Comparison of ENCODE assay signal across 18 cellular contexts in genomic region chr7:130417215-130417614, GRCh38. TPM values are rescaled to one million over a fixed set of nuclear protein-coding genes. Genes with fewer than 3 reads are reported as not detected.
DNase-seq lines count a peak whose midpoint lies in the region; ATAC-seq, FAIRE-seq and TF ChIP-seq lines count a peak whose summit lies in the region.
"Had no signal": no experiment of that assay in that cellular context is flagged by ENCODE, and none has a peak within 500 bp of the region (broad histone marks: within the 10 kb centered on the region; RNA-seq: fewer than 3 reads in every experiment).

No MANE protein-coding gene starts in this region.

- peak overlapping the region in 5 of 7 donors; percentile 8 to 52 (median 36) for H3K4me3 Mint-ChIP-seq in CD8-positive, alpha-beta memory T cell
- H3K4me3 Mint-ChIP-seq in neural progenitor cell: no peak overlapping the region
- H3K4me3 Mint-ChIP-seq: WTC11 had no signal

- no peak for ATAC-seq in K562
- no peak for ATAC-seq in GM19035 (IDR thresholded peaks at IDR 0.05; ENCODE audit: unreplicated experiment)
- no peak for ATAC-seq in HG02840 (IDR thresholded peaks at IDR 0.05; ENCODE audit: low FRiP score, unreplicated experiment)
- no peak for ATAC-seq in GM19455 (IDR thresholded peaks at IDR 0.05; ENCODE audit: unreplicated experiment)
- ATAC-seq: WTC11 had no signal

- no peak for TF ChIP-seq POLR2A in K562 (conservative IDR thresholded peaks at IDR 0.05)

- H2AFZ ChIP-seq in K562 (ENCODE audit: low read depth, low read length) (peak overlapping the region; percentile 28), neural progenitor cell (replicated peaks) (peak overlapping the region; percentile 4)

- TF ChIP-seq RAD21 in K562 (CRISPR knock-in tag; conservative IDR thresholded peaks at IDR 0.05 in 1 of 2, IDR thresholded peaks at IDR 0.05 in 1 of 2): no peak

- H3K4me1 Mint-ChIP-seq in CD8-positive, alpha-beta memory T cell: peaks cover 32 to 63% (median 62%) of the 10 kb centered on the region in 3 donors
- H3K4me1 Mint-ChIP-seq in neural progenitor cell: peaks cover 44% of the 10 kb centered on the region

- no peak for TF ChIP-seq EP300 in K562 (IDR thresholded peaks at IDR 0.05; ENCODE audit: low read length)

- H3K27ac Mint-ChIP-seq in CD8-positive, alpha-beta memory T cell: peak overlapping the region in 6 of 8 donors; percentile 25 to 88 (median 62)
- H3K27ac Mint-ChIP-seq in neural progenitor cell: peak overlapping the region; percentile 20

- no peaks in the 10 kb centered on the region for H3K27me3 ChIP-seq in CD8-positive, alpha-beta memory T cell (ENCODE audit: insufficient read depth, low read length, poor library complexity, severe bottlenecking)
- H3K27me3 ChIP-seq in K562 (ENCODE audit: control insufficient read depth in 2 of 2, insufficient read depth in 2 of 2, low read length in 2 of 2) (peaks cover 4 to 6% of the 10 kb centered on the region in 2 experiments; a peak in 4 of 5 replicates), neural progenitor cell (no peaks in the 10 kb centered on the region)
- H3K27me3 ChIP-seq: cardiac muscle cell had no signal

- WGBS in K562 (ENCODE audit: insufficient coverage, low coverage, missing lambda C conversion rate): 9% methylated on average over 5 of the region's 5 CpGs

- TF ChIP-seq CTCF in K562 (IDR thresholded peaks at IDR 0.05 in 2 of 3, conservative IDR thresholded peaks at IDR 0.05 in 1 of 3; ENCODE audit: insufficient read depth in 2 of 3, low read depth in 1 of 3, low read length in 3 of 3): no peak
- no peak for TF ChIP-seq CTCF in neural progenitor cell (IDR thresholded peaks at IDR 0.05)

- in situ Hi-C loops in K562 (cut with MboI): no loop called here

- H3K4me1 ChIP-seq in CD8-positive, alpha-beta memory T cell (ENCODE audit: insufficient read depth, low read length): peaks cover 63% of the 10 kb centered on the region
- H3K4me1 ChIP-seq in K562 (replicated peaks in 1 of 2; ENCODE audit: control insufficient read depth in 2 of 2, insufficient read depth in 2 of 2, low read length in 2 of 2) (no peaks in the 10 kb centered on the region), neural progenitor cell (peaks cover 36% of the 10 kb centered on the region)

- BruUV-seq in K562 (replicated peaks; lab: Mats Ljungman, UMichigan): no TSS peak

- CTCF ChIA-PET in CD8-positive, alpha-beta memory T cell (lab: Charles Lee): no interaction called here
- CTCF ChIA-PET in K562 (lab: Yijun Ruan, JAX; ENCODE audit: low intra/inter-chr PET ratio): no interaction called here

- FAIRE-seq in K562 (lab: Jason Lieb, UNC): no peak
- FAIRE-seq: urothelium cell line had no signal

- peak in 1 of 5 donors; percentile 63 for DNase-seq in CD8-positive, alpha-beta memory T cell
- peak; percentile 5 for DNase-seq in OCI-M1 (lab: John Stamatoyannopoulos, UW)
- DNase-seq in K562 (ENCODE audit: extremely low read depth in 1 of 4, low spot score in 3 of 4): no peak
- no peak for DNase-seq in neural progenitor cell (ENCODE audit: low spot score)
- no peak for DNase-seq in COLO668 (lab: John Stamatoyannopoulos, UW; ENCODE audit: unreplicated experiment)
- DNase-seq: activated effector memory CD4-positive, alpha-beta T cell treated with Interleukin-2 at 50 U/mL for 16 hours; AML-193; NCI-H1048; stimulated activated CD4-positive, alpha-beta T cell treated with anti-CD3 and anti-CD28 coated beads, Interleukin-1b, Interleukin-23, amount 100 ng/mL, for 48 hours had no signal

- H3K79me2 ChIP-seq in K562 (ENCODE audit: control insufficient read depth, insufficient read depth, low read length): no peaks in the 10 kb centered on the region
- no peaks in the 10 kb centered on the region for H3K79me2 ChIP-seq in neural progenitor cell (ENCODE audit: low read depth)

- no peaks in the 10 kb centered on the region for H3K9me1 ChIP-seq in K562 (ENCODE audit: control insufficient read depth, insufficient read depth, low read length)

- POLR2A ChIA-PET in CD8-positive, alpha-beta memory T cell (lab: Charles Lee): no interaction called here
- POLR2A ChIA-PET in K562 (lab: Yijun Ruan, JAX): interaction anchor here (1.1 kb wide), 2 partner anchors 21 to 36 kb away, joined by 3 read pairs; no protein-coding TSS in a partner anchor

- no peaks in the 10 kb centered on the region for H3K36me3 Mint-ChIP-seq in CD8-positive, alpha-beta memory T cell
- H3K36me3 Mint-ChIP-seq in neural progenitor cell: peaks cover 5% of the 10 kb centered on the region
- H3K36me3 Mint-ChIP-seq: WTC11 had no signal

- H3K9ac ChIP-seq in K562 (ENCODE audit: insufficient read depth in 1 of 2, low read depth in 2 of 2, low read length in 2 of 2) (no peak overlapping the region), neural progenitor cell (no peak overlapping the region)

- H3K27me3 Mint-ChIP-seq in CD8-positive, alpha-beta memory T cell: peaks cover 0 to 1% of the 10 kb centered on the region in 2 donors
- peaks cover 3% of the 10 kb centered on the region for H3K27me3 Mint-ChIP-seq in neural progenitor cell (ENCODE audit: insufficient read depth, low read depth)

- no peaks in the 10 kb centered on the region for H4K20me1 ChIP-seq in K562 (replicated peaks; ENCODE audit: control insufficient read depth, insufficient read depth, low read length)
- no peaks in the 10 kb centered on the region for H4K20me1 ChIP-seq in neural progenitor cell (ENCODE audit: low read depth)

- H3K4me3 ChIP-seq in CD8-positive, alpha-beta memory T cell (ENCODE audit: low read length): peak overlapping the region; percentile 14
- H3K4me3 ChIP-seq in K562 (no peak overlapping the region), neural progenitor cell (no peak overlapping the region)
- H3K4me3 ChIP-seq: cardiac muscle cell, SK-N-MC had no signal

- no peaks in the 10 kb centered on the region for H3K9me3 ChIP-seq in CD8-positive, alpha-beta memory T cell (ENCODE audit: low read length)
- no peaks in the 10 kb centered on the region for H3K9me3 ChIP-seq in K562 (replicated peaks; ENCODE audit: control insufficient read depth, insufficient read depth, low read depth, low read length)
- no peaks in the 10 kb centered on the region for H3K9me3 ChIP-seq in neural progenitor cell (ENCODE audit: low read depth)

- H3K27ac ChIP-seq in CD8-positive, alpha-beta memory T cell (ENCODE audit: low read depth, low read length): no peak overlapping the region
- H3K27ac ChIP-seq in K562 (ENCODE audit: extremely low read depth, low read depth, low read length) (no peak overlapping the region), neural progenitor cell (no peak overlapping the region)
- H3K27ac ChIP-seq: cardiac muscle cell, SK-N-MC had no signal

- H3K4me2 ChIP-seq in K562 (ENCODE audit: insufficient read depth, low read length): no peak overlapping the region
- peak overlapping the region; percentile 6 for H3K4me2 ChIP-seq in neural progenitor cell

- peaks cover 4% of the 10 kb centered on the region for H3F3A ChIP-seq in neural progenitor cell (ENCODE audit: low read depth)

- intact Hi-C loops in K562 (cut with micrococcal nuclease): no loop called here

- no peaks in the 10 kb centered on the region for H3K36me3 ChIP-seq in CD8-positive, alpha-beta memory T cell (ENCODE audit: insufficient read depth, low read length)
- no peaks in the 10 kb centered on the region for H3K36me3 ChIP-seq in K562 (ENCODE audit: control insufficient read depth, insufficient read depth, low read length)
- H3K36me3 ChIP-seq in neural progenitor cell: no peaks in the 10 kb centered on the region
- H3K36me3 ChIP-seq: cardiac muscle cell had no signal

- H3K9me3 Mint-ChIP-seq in CD8-positive, alpha-beta memory T cell: no peaks in the 10 kb centered on the region
- H3K9me3 Mint-ChIP-seq in neural progenitor cell: no peaks in the 10 kb centered on the region
- H3K9me3 Mint-ChIP-seq: WTC11 had no signal

RNA-seq across cellular contexts. Expression of gene CEP41, which starts 23.6 kb away (rescaled TPM):
- 10 to 100 TPM; 16.6 to 18.8 TPM for total RNA-seq in CD8-positive, alpha-beta memory T cell
- polyA plus RNA-seq in CD8-positive, alpha-beta memory T cell: 23.6 TPM
- 9.3 and 12.1 TPM in 2 replicates for total RNA-seq in K562 (2011; cell fraction: chromatin; rRNA removed; ENCODE audit: low replicate concordance)
- total RNA-seq in K562 (2011; cell fraction: nucleolus; rRNA removed): 4.0 and 6.7 TPM in 2 replicates
- 4.3 and 10.6 TPM in 2 replicates for total RNA-seq in K562 (2011; cell fraction: nucleoplasm; rRNA removed)
- 1.5 and 4.2 TPM in 2 replicates for total RNA-seq in K562 (2014; rRNA removed)
- total RNA-seq in K562 (2014; rRNA removed; fragmentation: Illumina TruSeq; extraction: Trizol): 4.9 and 8.0 TPM in 2 replicates
- 4.6 and 5.0 TPM in 2 replicates for total RNA-seq in K562 (2015; rRNA removed; fragmentation: Illumina TruSeq; extraction: Trizol)
- 5.6 and 6.4 TPM in 2 replicates for total RNA-seq in K562 (2021)
- 4.4 and 9.2 TPM in 2 replicates for polyA plus RNA-seq in K562 (2011; rRNA removed)
- polyA plus RNA-seq in K562 (2011; cell fraction: cytosol; rRNA removed): 4.7 and 6.3 TPM in 2 replicates
- polyA plus RNA-seq in K562 (2011; cell fraction: nucleus; rRNA removed): 2.4 and 6.4 TPM in 2 replicates
- polyA plus RNA-seq in K562 (2012): 5.3 and 9.7 TPM in 2 replicates
- 8.1 and 10.9 TPM in 2 replicates for polyA plus RNA-seq in K562 (2014; fragmentation: Illumina TruSeq; extraction: Trizol)
- 10 to 100 TPM; 15.3 to 15.5 TPM for polyA plus RNA-seq in K562 (2014; fragmentation: Nextera tagmentation; extraction: Ambion mirVana)
- polyA plus RNA-seq in K562 (2014; rRNA removed): 5.8 and 7.4 TPM in 2 replicates
- 3.2 and 7.7 TPM in 2 replicates for polyA minus RNA-seq in K562 (2011; rRNA and poly(A)+ RNA removed)
- 0.55 and 2.5 TPM in 2 replicates for polyA minus RNA-seq in K562 (2011; cell fraction: cytosol; rRNA and poly(A)+ RNA removed)
- 1.5 and 3.9 TPM in 2 replicates for polyA minus RNA-seq in K562 (2011; cell fraction: nucleus; rRNA and poly(A)+ RNA removed)
- total RNA-seq in neural progenitor cell (ENCODE audit: low replicate concordance): 14.5 and 16.5 TPM in 2 replicates

RNA-seq across cellular contexts. Expression of gene CPA1, which starts 36.9 kb away (rescaled TPM):
- not detected for total RNA-seq in CD8-positive, alpha-beta memory T cell
- polyA plus RNA-seq in CD8-positive, alpha-beta memory T cell: not detected
- total RNA-seq in K562 (2011; cell fraction: chromatin; rRNA removed; ENCODE audit: low replicate concordance): not detected in 2 replicates
- not detected in 2 replicates for total RNA-seq in K562 (2011; cell fraction: nucleolus; rRNA removed)
- not detected in 2 replicates for total RNA-seq in K562 (2011; cell fraction: nucleoplasm; rRNA removed)
- not detected in 2 replicates for total RNA-seq in K562 (2014; rRNA removed)
- total RNA-seq in K562 (2014; rRNA removed; fragmentation: Illumina TruSeq; extraction: Trizol): not detected in 2 replicates
- total RNA-seq in K562 (2015; rRNA removed; fragmentation: Illumina TruSeq; extraction: Trizol): not detected in 2 replicates
- 6.5 and 9.7 TPM in 2 replicates for total RNA-seq in K562 (2021)
- polyA plus RNA-seq in K562 (2011; rRNA removed): not detected in 2 replicates
- not detected in 2 replicates for polyA plus RNA-seq in K562 (2011; cell fraction: cytosol; rRNA removed)
- polyA plus RNA-seq in K562 (2011; cell fraction: nucleus; rRNA removed): not detected in 2 replicates
- polyA plus RNA-seq in K562 (2012): not detected in 2 replicates
- polyA plus RNA-seq in K562 (2014; fragmentation: Illumina TruSeq; extraction: Trizol): not detected in 2 replicates
- not detected for polyA plus RNA-seq in K562 (2014; fragmentation: Nextera tagmentation; extraction: Ambion mirVana)
- not detected in 2 replicates for polyA plus RNA-seq in K562 (2014; rRNA removed)
- polyA minus RNA-seq in K562 (2011; rRNA and poly(A)+ RNA removed): not detected in 2 replicates
- polyA minus RNA-seq in K562 (2011; cell fraction: cytosol; rRNA and poly(A)+ RNA removed): not detected in 2 replicates
- not detected in 2 replicates for polyA minus RNA-seq in K562 (2011; cell fraction: nucleus; rRNA and poly(A)+ RNA removed)
- not detected in 2 replicates for total RNA-seq in neural progenitor cell (ENCODE audit: low replicate concordance)
- total RNA-seq: mononuclear cell, renal cortical epithelial cell had no signal
